In the genomic region with DNA sequence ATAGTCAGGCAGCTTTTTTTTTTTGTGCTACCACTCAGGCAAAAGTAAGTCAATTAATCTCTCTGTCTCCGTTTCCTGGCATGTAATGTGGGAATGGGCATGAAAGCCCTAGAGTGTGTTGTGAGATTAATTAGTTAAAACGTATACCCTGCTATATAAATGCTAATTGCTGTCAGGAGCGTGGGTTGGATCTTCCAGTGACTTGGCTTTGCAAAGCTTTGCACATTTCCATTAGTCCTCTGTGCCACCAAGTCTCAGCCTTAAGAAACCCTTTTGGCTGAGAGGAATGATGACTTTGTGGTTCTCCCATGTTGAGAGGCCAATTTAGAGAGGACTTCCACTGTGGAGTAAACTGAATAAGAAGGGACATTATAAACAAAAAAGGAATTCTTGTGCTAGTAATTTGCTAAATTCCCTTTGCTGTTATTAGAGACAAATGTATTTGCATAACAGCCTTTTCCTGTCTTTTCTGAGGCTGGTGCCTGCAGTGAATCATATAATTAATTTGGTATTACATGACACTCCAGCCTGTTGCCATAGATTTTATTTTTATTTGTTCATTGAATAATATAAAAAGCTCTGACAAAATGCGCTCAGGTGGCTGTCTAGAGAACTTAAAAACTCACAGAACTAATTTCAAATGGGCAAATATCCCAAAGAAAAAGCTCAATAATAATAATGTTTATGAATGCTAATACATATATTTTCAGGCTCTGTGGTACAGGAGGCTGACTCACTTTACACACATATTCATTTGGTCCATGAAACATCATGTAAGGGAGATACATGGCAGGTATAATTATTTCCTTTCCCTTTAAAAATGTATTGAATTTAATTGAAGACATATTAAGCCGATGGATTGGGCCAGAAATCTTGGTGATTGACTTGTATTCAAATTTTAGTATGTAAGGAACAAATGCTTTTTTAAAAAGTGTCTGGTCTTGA, we compare ENCODE assay signal across 1 cellular context.
TF ChIP-seq lines count a peak whose summit lies in the region.

No MANE protein-coding gene starts in this region.

TF ChIP-seq in GM23338, 12 proteins besides CTCF, POLR2A, EP300 and RAD21:
- no peak for TF ChIP-seq ZNF462 (CRISPR knock-in tag; IDR thresholded peaks at IDR 0.05)
- TF ChIP-seq NANOG (IDR thresholded peaks at IDR 0.05; ENCODE audit: borderline replicate concordance) = no peak
- no peak for TF ChIP-seq JUNB (IDR thresholded peaks at IDR 0.05; ENCODE audit: unreplicated experiment)
- no peak for TF ChIP-seq POLR2AphosphoS5 (IDR thresholded peaks at IDR 0.05; ENCODE audit: low read depth)
- no peak for TF ChIP-seq ETS1 (IDR thresholded peaks at IDR 0.05)
- no peak for TF ChIP-seq EZH2 (IDR thresholded peaks at IDR 0.05; ENCODE audit: low read depth, unreplicated experiment)
- TF ChIP-seq, protein P1, sequence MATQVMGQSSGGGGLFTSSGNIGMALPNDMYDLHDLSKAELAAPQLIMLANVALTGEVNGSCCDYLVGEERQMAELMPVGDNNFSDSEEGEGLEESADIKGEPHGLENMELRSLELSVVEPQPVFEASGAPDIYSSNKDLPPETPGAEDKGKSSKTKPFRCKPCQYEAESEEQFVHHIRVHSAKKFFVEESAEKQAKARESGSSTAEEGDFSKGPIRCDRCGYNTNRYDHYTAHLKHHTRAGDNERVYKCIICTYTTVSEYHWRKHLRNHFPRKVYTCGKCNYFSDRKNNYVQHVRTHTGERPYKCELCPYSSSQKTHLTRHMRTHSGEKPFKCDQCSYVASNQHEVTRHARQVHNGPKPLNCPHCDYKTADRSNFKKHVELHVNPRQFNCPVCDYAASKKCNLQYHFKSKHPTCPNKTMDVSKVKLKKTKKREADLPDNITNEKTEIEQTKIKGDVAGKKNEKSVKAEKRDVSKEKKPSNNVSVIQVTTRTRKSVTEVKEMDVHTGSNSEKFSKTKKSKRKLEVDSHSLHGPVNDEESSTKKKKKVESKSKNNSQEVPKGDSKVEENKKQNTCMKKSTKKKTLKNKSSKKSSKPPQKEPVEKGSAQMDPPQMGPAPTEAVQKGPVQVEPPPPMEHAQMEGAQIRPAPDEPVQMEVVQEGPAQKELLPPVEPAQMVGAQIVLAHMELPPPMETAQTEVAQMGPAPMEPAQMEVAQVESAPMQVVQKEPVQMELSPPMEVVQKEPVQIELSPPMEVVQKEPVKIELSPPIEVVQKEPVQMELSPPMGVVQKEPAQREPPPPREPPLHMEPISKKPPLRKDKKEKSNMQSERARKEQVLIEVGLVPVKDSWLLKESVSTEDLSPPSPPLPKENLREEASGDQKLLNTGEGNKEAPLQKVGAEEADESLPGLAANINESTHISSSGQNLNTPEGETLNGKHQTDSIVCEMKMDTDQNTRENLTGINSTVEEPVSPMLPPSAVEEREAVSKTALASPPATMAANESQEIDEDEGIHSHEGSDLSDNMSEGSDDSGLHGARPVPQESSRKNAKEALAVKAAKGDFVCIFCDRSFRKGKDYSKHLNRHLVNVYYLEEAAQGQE (IDR thresholded peaks at IDR 0.05; ENCODE audit: unreplicated experiment) = no peak
- TF ChIP-seq STAT1 (IDR thresholded peaks at IDR 0.05; ENCODE audit: unreplicated experiment) = no peak
- TF ChIP-seq ZNF114 (CRISPR knock-in tag; IDR thresholded peaks at IDR 0.05) = no peak
- no peak for TF ChIP-seq CREB1 (CRISPR knock-in tag; IDR thresholded peaks at IDR 0.05; ENCODE audit: low read depth)
- TF ChIP-seq ZNF331 (CRISPR knock-in tag; IDR thresholded peaks at IDR 0.05; ENCODE audit: low read depth) = no peak
